ENCODE assay signal across 8 cellular contexts in genomic region chr3:48222616-48223513, GRCh38. TPM values are rescaled to one million over a fixed set of nuclear protein-coding genes. Genes with fewer than 3 reads are reported as not detected.
DNase-seq lines count a peak whose midpoint lies in the region; TF ChIP-seq lines count a peak whose summit lies in the region.

TSS of gene CAMP (plus strand) at chr3:48223495. CDS start at chr3:48223512, 17 bp downstream.

- no peaks in the 10 kb centered on the region for H3K9me2 ChIP-seq in GM23248 (ENCODE audit: insufficient read depth)

- H3K4me1 ChIP-seq in GM23248 (ENCODE audit: insufficient read depth): 0 out of 2 replicates have a peak, but pooled peaks cover 4% of the 10 kb centered on the region
- no peaks in the 10 kb centered on the region for H3K4me1 ChIP-seq in osteoblast (ENCODE audit: insufficient read depth, low read length)

- H3K36me3 ChIP-seq in GM23248 (ENCODE audit: low read depth) (no peaks in the 10 kb centered on the region), osteoblast (ENCODE audit: insufficient read depth, low read length) (no peaks in the 10 kb centered on the region), brain microvascular endothelial cell (replicated peaks) (no peaks in the 10 kb centered on the region)

- 82 to 84% methylated on average over 11 of the region's 11 CpGs for WGBS in GM23248 (ENCODE audit: low coverage in 1 of 2, low lambda C conversion rate in 2 of 2, missing lambda C conversion rate in 2 of 2), 2 experiments

- H3K9ac ChIP-seq in GM23248: no peak within 1 kb of the TSS

- peaks cover 13% of the 10 kb centered on the region for H3K27me3 ChIP-seq in GM23248 (replicated peaks; ENCODE audit: insufficient read depth)
- H3K27me3 ChIP-seq in osteoblast (ENCODE audit: insufficient read depth, low read length): peaks cover 11% of the 10 kb centered on the region
- H3K27me3 ChIP-seq in brain microvascular endothelial cell (replicated peaks): peaks cover 2% of the 10 kb centered on the region

- in situ Hi-C loops in GM23248 (cut with MboI) (no loop called here), brain microvascular endothelial cell (cut with HindIII; ENCODE audit: low pct_ligation_motif_present, low sequenced_read_pairs) (no loop called here)

- H2AFZ ChIP-seq in GM23248 (no peak within 1 kb of the TSS), osteoblast (ENCODE audit: low read length) (no peak within 1 kb of the TSS)

- POLR2A ChIA-PET in GM10248 (lab: Yijun Ruan, JAX): no interaction called here

- H3F3A ChIP-seq in GM23248 (ENCODE audit: insufficient read depth): peaks cover 7% of the 10 kb centered on the region; the same call in 1 of the 2 replicates

- no peak within 1 kb of the TSS for H3K4me3 ChIP-seq in GM23248
- H3K4me3 ChIP-seq in epithelial cell of esophagus (ENCODE audit: low read length): no peak within 1 kb of the TSS
- no peak within 1 kb of the TSS for H3K4me3 ChIP-seq in osteoblast (ENCODE audit: insufficient read depth, low read length)
- no peak within 1 kb of the TSS for H3K4me3 ChIP-seq in brain microvascular endothelial cell (ENCODE audit: low read depth, low read length)

- TF ChIP-seq CTCF in GM10248 (IDR thresholded peaks at IDR 0.05; ENCODE audit: control extremely low read depth, extremely low read depth, low read depth, missing control alignments): no peak
- no peak for TF ChIP-seq CTCF in epithelial cell of esophagus (IDR thresholded peaks at IDR 0.05; ENCODE audit: insufficient read depth, low read depth, low read length, missing control alignments)
- no peak for TF ChIP-seq CTCF in osteoblast (IDR thresholded peaks at IDR 0.05; ENCODE audit: extremely low read depth, low read depth, low read length)
- no peak for TF ChIP-seq CTCF in brain microvascular endothelial cell (IDR thresholded peaks at IDR 0.05; ENCODE audit: low read depth, low read length, missing control alignments)

- H3K79me2 ChIP-seq in GM23248 (ENCODE audit: insufficient read depth): no peaks in the 10 kb centered on the region
- no peaks in the 10 kb centered on the region for H3K79me2 ChIP-seq in osteoblast (ENCODE audit: insufficient read depth, low read length)

- H3K9me3 ChIP-seq in GM23248 (ENCODE audit: low read depth) (no peaks in the 10 kb centered on the region), osteoblast (ENCODE audit: low read depth, low read length) (no peaks in the 10 kb centered on the region)

- H3K4me2 ChIP-seq in GM23248 (ENCODE audit: unreplicated experiment) (no peak within 1 kb of the TSS), osteoblast (ENCODE audit: insufficient read depth, low read length) (no peak within 1 kb of the TSS)

- DNase-seq in GM10248 (ENCODE audit: extremely low spot score) (peak; percentile 84), GM23248 (peak; percentile 62), NCI-H510A treated with DMSO at 0.1 percent for 48 hours (lab: John Stamatoyannopoulos, UW) (peak; percentile 14), epithelial cell of esophagus (ENCODE audit: low read depth) (peak; percentile 98), osteoblast (ENCODE audit: insufficient read length, low spot score, missing footprints) (peak; percentile 1), 8988T (no peak), brain microvascular endothelial cell (no peak)
- DNase-seq in activated CD8-positive, alpha-beta memory T cell treated with anti-CD3 and anti-CD28 coated beads, Interleukin-2, amount 50 U/mL, for 48 hours: no peak

- H4K20me1 ChIP-seq in GM23248 (ENCODE audit: insufficient read depth): no peaks in the 10 kb centered on the region
- H4K20me1 ChIP-seq in osteoblast (ENCODE audit: insufficient read depth, low read length): no peaks in the 10 kb centered on the region

- CTCF ChIA-PET in GM10248 (lab: Yijun Ruan, JAX): interaction anchor here (0.9 to 5.1 kb wide), 5 partner anchors 9 to 213 kb away, joined by 3 to 40 read pairs (median 3); no protein-coding TSS in a partner anchor

- no peak within 1 kb of the TSS for H3K27ac ChIP-seq in GM23248
- no peak within 1 kb of the TSS for H3K27ac ChIP-seq in osteoblast (ENCODE audit: low read depth, low read length)
- H3K27ac ChIP-seq in brain microvascular endothelial cell: no peak within 1 kb of the TSS

RNA-seq across cellular contexts. Expression of gene CAMP, which starts in this region (rescaled TPM):
- not detected in 2 replicates for total RNA-seq in GM23248 (2014; rRNA removed; shearing (Covaris generic))
- not detected in 2 replicates for polyA plus RNA-seq in GM23248 (2016; fragmentation: Nextera tagmentation; extraction: Ambion mirVana)
- not detected in 2 replicates for total RNA-seq in osteoblast

Comparison
In these comparisons a context has a peak if more than half of its experiments do, and no peak if none do; other contexts are left out.
1. Peak in DNase-seq in GM23248; RNA of the gene not detected or under 1 TPM.
2. Peak in DNase-seq in osteoblast; RNA of the gene not detected or under 1 TPM.
3. DNase-seq: peak in GM10248 (single experiment), NCI-H510A treated with DMSO at 0.1 percent for 48 hours (single experiment) and epithelial cell of esophagus (single experiment); none in 8988T (single experiment), activated CD8-positive, alpha-beta memory T cell treated with anti-CD3 and anti-CD28 coated beads, Interleukin-2, amount 50 U/mL, for 48 hours (single experiment) and brain microvascular endothelial cell (single experiment).